Comparison of ENCODE assay signal across 9 cellular contexts in the genomic region with DNA sequence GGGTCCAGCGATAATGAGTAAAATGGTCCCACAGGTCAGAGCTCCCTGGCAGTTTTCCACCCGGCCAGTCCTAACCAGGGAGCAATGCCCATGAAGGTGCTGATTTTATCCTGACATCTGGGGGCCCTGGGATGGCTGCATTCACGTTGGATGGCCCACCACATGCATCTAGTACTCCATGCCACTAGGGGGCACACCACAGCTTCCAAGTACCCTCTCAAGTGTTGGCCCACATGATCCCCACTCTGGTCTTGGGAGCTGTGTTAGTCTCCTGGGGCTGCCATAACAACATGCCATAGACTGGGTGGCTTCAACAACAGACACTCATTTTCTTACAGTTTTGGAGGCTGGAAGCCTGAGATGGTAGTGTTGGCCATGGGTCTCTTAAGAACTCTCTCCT.
A peak's percentile ranks its signal among the peaks of the same experiment; 100 is the strongest.
DNase-seq lines count a peak whose midpoint lies in the region; ATAC-seq, FAIRE-seq and TF ChIP-seq lines count a peak whose summit lies in the region.
"Had no signal": no experiment of that assay in that cellular context is flagged by ENCODE, and none has a peak within 500 bp of the region (broad histone marks: within the 10 kb centered on the region; RNA-seq: fewer than 3 reads in every experiment).

No MANE protein-coding gene starts in this region.

- H3K36me3 Mint-ChIP-seq in activated naive CD8-positive, alpha-beta T cell treated with anti-CD3 and anti-CD28 coated beads, Interleukin-2, amount 50 U/mL, for 24 hours (ENCODE audit: low read depth): no peaks in the 10 kb centered on the region
- no peaks in the 10 kb centered on the region for H3K36me3 Mint-ChIP-seq in progenitor cell of endocrine pancreas (ENCODE audit: insufficient read depth)
- H3K36me3 Mint-ChIP-seq: CD4-positive, CD25-positive, alpha-beta regulatory T cell had no signal

- no peaks in the 10 kb centered on the region for H3K4me1 ChIP-seq in MM.1S (ENCODE audit: low read length)

- no peaks in the 10 kb centered on the region for H3K36me3 ChIP-seq in MM.1S (replicated peaks; ENCODE audit: insufficient read depth, low read length)

- no peak overlapping the region for H3K27ac Mint-ChIP-seq in activated naive CD8-positive, alpha-beta T cell treated with anti-CD3 and anti-CD28 coated beads, Interleukin-2, amount 50 U/mL, for 24 hours
- no peak overlapping the region for H3K27ac Mint-ChIP-seq in progenitor cell of endocrine pancreas

- H3K27ac ChIP-seq in MM.1S (ENCODE audit: low read length): no peak overlapping the region

- H3K79me2 ChIP-seq in MM.1S (ENCODE audit: low read length): no peaks in the 10 kb centered on the region

- no peaks in the 10 kb centered on the region for H3K27me3 ChIP-seq in MM.1S (replicated peaks; ENCODE audit: insufficient read depth, low read length)

- FAIRE-seq in GM19239 (lab: Jason Lieb, UNC): no peak

- peak; percentile 43 for TF ChIP-seq CTCF in MM.1S (IDR thresholded peaks at IDR 0.05; ENCODE audit: low read length)
- peak; percentile 39 for TF ChIP-seq CTCF in progenitor cell of endocrine pancreas (IDR thresholded peaks at IDR 0.05; ENCODE audit: unreplicated experiment)

- no peaks in the 10 kb centered on the region for H3K9me3 ChIP-seq in MM.1S (replicated peaks; ENCODE audit: insufficient read depth, low read length)

- H3K9me2 ChIP-seq in MM.1S (replicated peaks; ENCODE audit: insufficient read depth, low read length): no peaks in the 10 kb centered on the region

- peaks cover 18% of the 10 kb centered on the region for H3K4me1 Mint-ChIP-seq in activated naive CD8-positive, alpha-beta T cell treated with anti-CD3 and anti-CD28 coated beads, Interleukin-2, amount 50 U/mL, for 24 hours
- no peaks in the 10 kb centered on the region for H3K4me1 Mint-ChIP-seq in progenitor cell of endocrine pancreas (ENCODE audit: low read depth)

- no peak for ATAC-seq in activated naive CD8-positive, alpha-beta T cell treated with anti-CD3 and anti-CD28 coated beads, Interleukin-2, amount 50 U/mL, for 24 hours
- no peak for ATAC-seq in GM19452 (IDR thresholded peaks at IDR 0.05; ENCODE audit: unreplicated experiment)

- no peak overlapping the region for H3K4me3 ChIP-seq in MM.1S (ENCODE audit: low read length)

- H3K9me3 Mint-ChIP-seq in activated naive CD8-positive, alpha-beta T cell treated with anti-CD3 and anti-CD28 coated beads, Interleukin-2, amount 50 U/mL, for 24 hours: no peaks in the 10 kb centered on the region
- H3K9me3 Mint-ChIP-seq in progenitor cell of endocrine pancreas (ENCODE audit: low read depth): no peaks in the 10 kb centered on the region
- H3K9me3 Mint-ChIP-seq: CD4-positive, CD25-positive, alpha-beta regulatory T cell had no signal

- no peaks in the 10 kb centered on the region for H3K27me3 Mint-ChIP-seq in activated naive CD8-positive, alpha-beta T cell treated with anti-CD3 and anti-CD28 coated beads, Interleukin-2, amount 50 U/mL, for 24 hours
- peaks cover 23% of the 10 kb centered on the region for H3K27me3 Mint-ChIP-seq in progenitor cell of endocrine pancreas
- H3K27me3 Mint-ChIP-seq: CD4-positive, CD25-positive, alpha-beta regulatory T cell had no signal

- H3K9ac ChIP-seq in MM.1S (ENCODE audit: low read length): no peak overlapping the region

- H2AFZ ChIP-seq in MM.1S (ENCODE audit: low read length): no peak overlapping the region

- DNase-seq in NCI-H524 (lab: John Stamatoyannopoulos, UW) (peak; percentile 78 to 87), NCI-H524 treated with DMSO at 0.1 percent for 48 hours (lab: John Stamatoyannopoulos, UW) (no peak), MM.1S (no peak), progenitor cell of endocrine pancreas (ENCODE audit: low spot score, unreplicated experiment) (no peak), glomerular visceral epithelial cell (ENCODE audit: extremely low spot score) (no peak), GM19239 (ENCODE audit: insufficient read length, low spot score) (no peak)
- peak; percentile 42 for DNase-seq in activated naive CD8-positive, alpha-beta T cell treated with anti-CD3 and anti-CD28 coated beads, Interleukin-2, amount 50 U/mL, for 24 hours

- no peak overlapping the region for H3K4me2 ChIP-seq in MM.1S (ENCODE audit: low read depth, low read length)

- no peaks in the 10 kb centered on the region for H3F3A ChIP-seq in MM.1S (ENCODE audit: insufficient read depth, low read length)

- no peak overlapping the region for H3K4me3 Mint-ChIP-seq in activated naive CD8-positive, alpha-beta T cell treated with anti-CD3 and anti-CD28 coated beads, Interleukin-2, amount 50 U/mL, for 24 hours
- H3K4me3 Mint-ChIP-seq in progenitor cell of endocrine pancreas (ENCODE audit: low read depth): no peak overlapping the region

- H4K20me1 ChIP-seq in MM.1S (ENCODE audit: insufficient read depth, low read length): no peaks in the 10 kb centered on the region

Comparison
In these comparisons a context has a peak if more than half of its experiments do, and no peak if none do; other contexts are left out.
1. DNase-seq: peak in NCI-H524 (2 of 2) and activated naive CD8-positive, alpha-beta T cell treated with anti-CD3 and anti-CD28 coated beads, Interleukin-2, amount 50 U/mL, for 24 hours (single experiment); none in NCI-H524 treated with DMSO at 0.1 percent for 48 hours (single experiment), MM.1S (single experiment), progenitor cell of endocrine pancreas (single experiment), glomerular visceral epithelial cell (single experiment) and GM19239 (single experiment).